Comparison of ENCODE assay signal across 9 cellular contexts in genomic region chr19:17304386-17305047, GRCh38. TPM values are rescaled to one million over a fixed set of nuclear protein-coding genes. Genes with fewer than 3 reads are reported as not detected.
A peak's percentile ranks its signal among the peaks of the same experiment; 100 is the strongest.
DNase-seq lines count a peak whose midpoint lies in the region; ATAC-seq and TF ChIP-seq lines count a peak whose summit lies in the region.
"Had no signal": no experiment of that assay in that cellular context is flagged by ENCODE, and none has a peak within 500 bp of the region (broad histone marks: within the 10 kb centered on the region; RNA-seq: fewer than 3 reads in every experiment).

No MANE protein-coding gene starts in this region.

- ATAC-seq in activated B cell treated with CpG ODN at 0.5 μM for 24 hours (ENCODE audit: low read depth) (no peak), GM18867 (IDR thresholded peaks at IDR 0.05; ENCODE audit: unreplicated experiment) (no peak)

- H3K36me3 ChIP-seq in stomach: peaks cover 0 to 17% (median 11%) of the 10 kb centered on the region in 4 donors

- H3K4me1 ChIP-seq in stomach: peaks cover 26 to 78% (median 62%) of the 10 kb centered on the region in 4 donors

- POLR2A ChIA-PET in activated B cell treated with CpG ODN at 0.5 μM for 24 hours (lab: Charles Lee): interaction anchor here (0.6 to 1.6 kb wide), 11 partner anchors 24 to 887 kb away, joined by 3 to 19 read pairs (median 5); partner anchors contain the start of genes ANO8, BABAM1, MVB12A and USE1

- WGBS in stomach, 5 donors: 60 to 69% (median 64%) methylated on average over 11 of the region's 11 CpGs

- TF ChIP-seq EP300 in stomach (IDR thresholded peaks at IDR 0.05): no peak

- no peak overlapping the region for H3K4me3 ChIP-seq in stomach

- DNase-seq in T-helper 1 cell (no peak), activated B cell treated with CpG ODN at 0.5 μM for 24 hours (no peak), immature natural killer cell (no peak), stomach (no peak), AG08395 (ENCODE audit: low spot score) (no peak), DMS153 treated with DMSO at 0.1 percent for 48 hours (lab: John Stamatoyannopoulos, UW; ENCODE audit: unreplicated experiment) (no peak)

- no peaks in the 10 kb centered on the region for H3K27me3 ChIP-seq in stomach
- H3K27me3 ChIP-seq: SJSA1 had no signal

- TF ChIP-seq CTCF in activated B cell treated with CpG ODN at 0.5 μM for 24 hours (IDR thresholded peaks at IDR 0.05): no peak
- TF ChIP-seq CTCF in stomach (IDR thresholded peaks at IDR 0.05): no peak

- H3K27me3 Mint-ChIP-seq in T-helper 1 cell treated with Interleukin-12 subunit alpha and Interleukin-12 subunit beta and Interleukin-4 antibody, amounts not matched to agents 30 μg/mL and 1 μg/mL, for 36 hours (ENCODE audit: low read depth): no peaks in the 10 kb centered on the region
- H3K27me3 Mint-ChIP-seq in activated B cell treated with CpG ODN at 0.5 μM for 24 hours (no peaks in the 10 kb centered on the region), immature natural killer cell (ENCODE audit: low read depth in 3 of 3) (peaks cover 6 to 11% (median 9%) of the 10 kb centered on the region in 3 donors)

- H3K9me3 Mint-ChIP-seq in T-helper 1 cell treated with Interleukin-12 subunit alpha and Interleukin-12 subunit beta and Interleukin-4 antibody, amounts not matched to agents 30 μg/mL and 1 μg/mL, for 36 hours: no peaks in the 10 kb centered on the region
- H3K9me3 Mint-ChIP-seq in activated B cell treated with CpG ODN at 0.5 μM for 24 hours: no peaks in the 10 kb centered on the region
- H3K9me3 Mint-ChIP-seq in immature natural killer cell: no peaks in the 10 kb centered on the region

- H3K4me3 Mint-ChIP-seq in T-helper 1 cell treated with Interleukin-12 subunit alpha and Interleukin-12 subunit beta and Interleukin-4 antibody, amounts not matched to agents 30 μg/mL and 1 μg/mL, for 36 hours: peak overlapping the region; percentile 88
- H3K4me3 Mint-ChIP-seq in activated B cell treated with CpG ODN at 0.5 μM for 24 hours (peak overlapping the region; percentile 88), immature natural killer cell (peak overlapping the region; percentile 88 to 92 (median 88))

- H3K9me3 ChIP-seq in stomach: no peaks in the 10 kb centered on the region
- H3K9me3 ChIP-seq: SJSA1 had no signal

- TF ChIP-seq POLR2A in stomach (IDR thresholded peaks at IDR 0.05): no peak

- peak overlapping the region; percentile 77 for H3K27ac Mint-ChIP-seq in T-helper 1 cell treated with Interleukin-12 subunit alpha and Interleukin-12 subunit beta and Interleukin-4 antibody, amounts not matched to agents 30 μg/mL and 1 μg/mL, for 36 hours
- H3K27ac Mint-ChIP-seq in activated B cell treated with CpG ODN at 0.5 μM for 24 hours (peak overlapping the region; percentile 91), immature natural killer cell (peak overlapping the region; percentile 82 to 93 (median 90))

- peaks cover 4% of the 10 kb centered on the region for H3K36me3 Mint-ChIP-seq in T-helper 1 cell treated with Interleukin-12 subunit alpha and Interleukin-12 subunit beta and Interleukin-4 antibody, amounts not matched to agents 30 μg/mL and 1 μg/mL, for 36 hours (ENCODE audit: low read depth)
- H3K36me3 Mint-ChIP-seq in activated B cell treated with CpG ODN at 0.5 μM for 24 hours (ENCODE audit: low read depth): peaks cover 7% of the 10 kb centered on the region
- H3K36me3 Mint-ChIP-seq in immature natural killer cell: no peaks in the 10 kb centered on the region

- peaks cover 38% of the 10 kb centered on the region for H3K4me1 Mint-ChIP-seq in T-helper 1 cell treated with Interleukin-12 subunit alpha and Interleukin-12 subunit beta and Interleukin-4 antibody, amounts not matched to agents 30 μg/mL and 1 μg/mL, for 36 hours (ENCODE audit: low read depth)
- H3K4me1 Mint-ChIP-seq in activated B cell treated with CpG ODN at 0.5 μM for 24 hours: peaks cover 43% of the 10 kb centered on the region
- peaks cover 50 to 51% of the 10 kb centered on the region in 2 donors for H3K4me1 Mint-ChIP-seq in immature natural killer cell

- H3K27ac ChIP-seq in stomach: peak overlapping the region in 4 of 5 donors; percentile 89 to 92 (median 91)
- H3K27ac ChIP-seq: SJSA1 had no signal

- CTCF ChIA-PET in activated B cell treated with CpG ODN at 0.5 μM for 24 hours (lab: Charles Lee): interaction anchor here (0.7 to 2.3 kb wide), 16 partner anchors 10 to 239 kb away, joined by 3 to 14 read pairs (median 4); partner anchors contain the start of genes ANKLE1, ANO8 and BABAM1

- intact Hi-C loops in activated B cell treated with CpG ODN at 0.5 μM for 24 hours (cut with micrococcal nuclease) (loop anchor here (1.0 to 10.0 kb wide), 7 partner anchors 12 to 717 kb away; partner anchors contain the start of genes BABAM1 and GTPBP3), stomach (cut with DNase I; ENCODE audit: low total_unique reads) (no loop called here)

RNA-seq across cellular contexts. Expression of gene MRPL34, which starts 1.2 kb away (rescaled TPM):
- 38.2 and 46.1 TPM in 2 replicates for total RNA-seq in activated B cell treated with CpG ODN at 0.5 μM for 24 hours
- polyA plus RNA-seq in immature natural killer cell: 100 to 1,000 TPM; 189 to 270 (median 197) TPM
- 100 to 1,000 TPM in 3 of 5 donors, 10 to 100 TPM in 1, 1 to 10 TPM in 1; 6.6 to 167 (median 142) TPM for total RNA-seq in stomach
- 100 to 1,000 TPM; 161 to 200 (median 192) TPM for polyA plus RNA-seq in stomach

RNA-seq across cellular contexts. Expression of gene ABHD8, which starts 1.3 kb away (rescaled TPM):
- total RNA-seq in activated B cell treated with CpG ODN at 0.5 μM for 24 hours (5.4 and 6.6 TPM in 2 replicates), stomach (10 to 100 TPM in 3 of 5 donors, 1 to 10 TPM in 2; 4.9 to 28.1 (median 15.2) TPM)
- polyA plus RNA-seq in immature natural killer cell (10 to 100 TPM in 1 of 3 donors, 1 to 10 TPM in 2; 7.5 to 10.3 (median 8.3) TPM), stomach (10 to 100 TPM in 1 of 3 donors, 1 to 10 TPM in 2; 8.0 to 12.0 (median 9.8) TPM)

RNA-seq across cellular contexts. Expression of gene DDA1, which starts 4.8 kb away (rescaled TPM):
- 31.1 and 31.7 TPM in 2 replicates for total RNA-seq in activated B cell treated with CpG ODN at 0.5 μM for 24 hours
- polyA plus RNA-seq in immature natural killer cell: 10 to 100 TPM; 30.0 to 48.6 (median 40.6) TPM
- total RNA-seq in stomach: 10 to 100 TPM in 4 of 5 donors, 1 to 10 TPM in 1; 2.2 to 56.0 (median 21.4) TPM
- 10 to 100 TPM; 30.8 to 63.7 (median 48.1) TPM for polyA plus RNA-seq in stomach

RNA-seq across cellular contexts. Expression of gene ANKLE1, which starts 22.8 kb away (rescaled TPM):
- total RNA-seq in activated B cell treated with CpG ODN at 0.5 μM for 24 hours: 7.9 and 9.1 TPM in 2 replicates
- not detected for polyA plus RNA-seq in immature natural killer cell
- under 1 TPM in 1 of 5 donors, not detected in 4; 0.18 TPM for total RNA-seq in stomach
- under 1 TPM in 1 of 3 donors, not detected in 2; 0.63 TPM for polyA plus RNA-seq in stomach

RNA-seq across cellular contexts. Expression of gene ANO8, which starts 30.1 kb away (rescaled TPM):
- total RNA-seq in activated B cell treated with CpG ODN at 0.5 μM for 24 hours (2.1 and 2.2 TPM in 2 replicates), stomach (10 to 100 TPM in 4 of 5 donors, 1 to 10 TPM in 1; 2.9 to 37.9 (median 23.0) TPM)
- polyA plus RNA-seq in immature natural killer cell (under 1 TPM; 0.06 to 0.40 (median 0.12) TPM), stomach (1 to 10 TPM; 1.1 to 5.1 (median 3.6) TPM)
